31 cellular contexts compared by ENCODE assay signal in genomic region chr2:65294136-65294535, GRCh38.
"Had no signal": no experiment of that assay in that cellular context is flagged by ENCODE, and none has a peak within 500 bp of the region (broad histone marks: within the 10 kb centered on the region; RNA-seq: fewer than 3 reads in every experiment).

No MANE protein-coding gene starts in this region.

- H3K36me3 ChIP-seq: gastrocnemius medialis, left lung, ovary, suprapubic skin, thyroid gland, vagina had no signal

- H3K4me3 Mint-ChIP-seq: memory B cell; mesothelial cell of epicardium; naive B cell; natural killer cell treated with Interleukin-12 subunit alpha and Interleukin-12 subunit beta and Interleukin-15 and Interleukin-18, amount 100 ng/mL, for 72 hours; stimulated activated naive B cell treated with anti-CD40 and anti-IgM and Interleukin-4, amounts not matched to agents 10 μg/mL and 1 μg/mL and 100 μg/mL, for 72 hours; stimulated activated naive CD8-positive, alpha-beta T cell treated with anti-CD3 and anti-CD28 coated beads, Interleukin-15, Interleukin-2, amounts not matched to agents 100 ng/mL and 50 ng/mL, for 24 hours had no signal

- H3K36me3 Mint-ChIP-seq: memory B cell; mesothelial cell of epicardium; naive B cell; natural killer cell treated with Interleukin-12 subunit alpha and Interleukin-12 subunit beta and Interleukin-15 and Interleukin-18, amount 100 ng/mL, for 72 hours had no signal

- FAIRE-seq: colon, islet of Langerhans had no signal

- H3K9me3 ChIP-seq: gastrocnemius medialis, left lung, mucosa of descending colon, ovary, psoas muscle, suprapubic skin, thyroid gland, vagina had no signal

- H3K4me3 ChIP-seq: dorsolateral prefrontal cortex, gastrocnemius medialis, left lung, lung, mucosa of descending colon, ovary, psoas muscle, skin epidermis, suprapubic skin, thyroid gland, vagina had no signal

- H3K9me3 Mint-ChIP-seq: memory B cell; mesothelial cell of epicardium; naive B cell; natural killer cell treated with Interleukin-12 subunit alpha and Interleukin-12 subunit beta and Interleukin-15 and Interleukin-18, amount 100 ng/mL, for 72 hours; stimulated activated naive B cell treated with anti-CD40 and anti-IgM and Interleukin-4, amounts not matched to agents 10 μg/mL and 1 μg/mL and 100 μg/mL, for 72 hours; stimulated activated naive CD8-positive, alpha-beta T cell treated with anti-CD3 and anti-CD28 coated beads, Interleukin-15, Interleukin-2, amounts not matched to agents 100 ng/mL and 50 ng/mL, for 24 hours had no signal

- DNase-seq: dorsolateral prefrontal cortex; effector CD4-positive, alpha-beta T cell; foreskin fibroblast; gastrocnemius medialis; head of caudate nucleus; left cardiac atrium; left lung; mucosa of descending colon; naive B cell; occipital lobe; ovary; posterior cingulate gyrus; psoas muscle; right cardiac atrium; stimulated activated CD4-positive, alpha-beta T cell treated with anti-CD3 and anti-CD28 coated beads, Interleukin-15, amount 100 ng/mL, for 24 hours; stimulated activated CD4-positive, alpha-beta T cell treated with anti-CD3 and anti-CD28 coated beads, Interleukin-2, amount 100 ng/mL, for 48 hours; stimulated activated naive B cell treated with anti-CD40 and anti-IgM and Interleukin-4, amounts not matched to agents 10 μg/mL and 1 μg/mL and 100 μg/mL, for 72 hours; thyroid gland; trophoblast cell had no signal

- H3K4me1 ChIP-seq: thyroid gland had no signal

- H3K27me3 ChIP-seq: dorsolateral prefrontal cortex, gastrocnemius medialis, left lung, ovary, suprapubic skin, thyroid gland, vagina had no signal

- ATAC-seq: esophagus mucosa; left lung; mucosa of descending colon; natural killer cell treated with Interleukin-12 subunit alpha and Interleukin-12 subunit beta and Interleukin-15 and Interleukin-18, amount 100 ng/mL, for 72 hours; stimulated activated naive B cell treated with anti-CD40 and anti-IgM and Interleukin-4, amounts not matched to agents 10 μg/mL and 1 μg/mL and 100 μg/mL, for 72 hours had no signal

- H3K27ac ChIP-seq: dorsolateral prefrontal cortex, epithelial cell of prostate, left lung, ovary, psoas muscle, skin epidermis, suprapubic skin, thyroid gland, vagina had no signal

- H3K27ac Mint-ChIP-seq: memory B cell; mesothelial cell of epicardium; natural killer cell treated with Interleukin-12 subunit alpha and Interleukin-12 subunit beta and Interleukin-15 and Interleukin-18, amount 100 ng/mL, for 72 hours; stimulated activated naive CD8-positive, alpha-beta T cell treated with anti-CD3 and anti-CD28 coated beads, Interleukin-15, Interleukin-2, amounts not matched to agents 100 ng/mL and 50 ng/mL, for 24 hours had no signal
